19 cellular contexts compared by ENCODE assay signal in the genomic region with DNA sequence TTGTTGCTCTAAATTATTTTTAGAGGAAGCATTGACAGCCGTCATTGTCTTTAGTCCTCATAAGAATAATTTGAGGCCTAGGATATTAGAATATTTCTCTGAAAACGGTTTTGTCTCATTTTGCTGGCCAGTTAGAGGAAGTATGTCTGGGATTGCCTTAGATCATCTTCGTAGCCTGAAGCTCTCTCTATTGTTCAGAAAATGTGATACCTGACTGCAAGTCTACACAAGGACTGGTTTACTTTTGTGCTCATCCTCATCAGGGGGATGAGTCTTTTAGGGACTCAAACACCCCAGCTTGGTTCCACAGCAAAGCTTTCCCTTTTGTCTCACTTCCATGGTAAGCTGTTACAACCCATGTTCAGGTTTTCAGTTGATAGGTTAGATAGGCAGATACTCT.
DNase-seq lines count a peak whose midpoint lies in the region; ATAC-seq, FAIRE-seq and TF ChIP-seq lines count a peak whose summit lies in the region.
"Had no signal": no experiment of that assay in that cellular context is flagged by ENCODE, and none has a peak within 500 bp of the region (broad histone marks: within the 10 kb centered on the region; RNA-seq: fewer than 3 reads in every experiment).

No MANE protein-coding gene starts in this region.

- H3K27ac Mint-ChIP-seq in activated naive CD8-positive, alpha-beta T cell treated with anti-CD3 and anti-CD28 coated beads, Interleukin-2, amount 50 U/mL, for 24 hours = no peak overlapping the region
- H3K27ac Mint-ChIP-seq: CD8-positive, alpha-beta T cell had no signal

- no peak overlapping the region for H3K4me3 Mint-ChIP-seq in activated naive CD8-positive, alpha-beta T cell treated with anti-CD3 and anti-CD28 coated beads, Interleukin-2, amount 50 U/mL, for 24 hours
- H3K4me3 Mint-ChIP-seq: CD8-positive, alpha-beta T cell had no signal

- TF ChIP-seq POLR2A in breast epithelium (IDR thresholded peaks at IDR 0.05) (no peak), GM12878 (IDR thresholded peaks at IDR 0.05; ENCODE audit: low read depth, low read length) (no peak)

- H3K36me3 Mint-ChIP-seq in activated naive CD8-positive, alpha-beta T cell treated with anti-CD3 and anti-CD28 coated beads, Interleukin-2, amount 50 U/mL, for 24 hours (ENCODE audit: low read depth) = peaks cover 2% of the 10 kb centered on the region

- DNase-seq in mammary epithelial cell (peak; percentile 20), breast epithelium (ENCODE audit: low spot score in 2 of 2) (no peak), GM12878 (ENCODE audit: low read depth, low spot score) (no peak), epithelial cell of esophagus (ENCODE audit: low read depth) (peak; percentile 73), MM.1S (no peak), HT-29 (ENCODE audit: low spot score) (no peak), NCI-H524 treated with DMSO at 0.1 percent for 48 hours (lab: John Stamatoyannopoulos, UW) (no peak)
- DNase-seq in activated naive CD8-positive, alpha-beta T cell treated with anti-CD3 and anti-CD28 coated beads, Interleukin-2, amount 50 U/mL, for 24 hours = no peak
- DNase-seq: C1 segment of cervical spinal cord; CD8-positive, alpha-beta T cell; DND-41; NCI-H1048; NCI-H1417 treated with DMSO at 0.1 percent for 48 hours; NCI-H187; NCI-H2107; NCI-H446 treated with DMSO at 0.1 percent for 48 hours had no signal

- H3K79me2 ChIP-seq in mammary epithelial cell (ENCODE audit: insufficient read depth, low read length) = peaks cover 12% of the 10 kb centered on the region
- no peaks in the 10 kb centered on the region for H3K79me2 ChIP-seq in GM12878 (ENCODE audit: control insufficient read depth, insufficient read depth, low read length)
- H3K79me2 ChIP-seq in MM.1S (ENCODE audit: low read length) = no peaks in the 10 kb centered on the region

- H3K9me3 Mint-ChIP-seq in activated naive CD8-positive, alpha-beta T cell treated with anti-CD3 and anti-CD28 coated beads, Interleukin-2, amount 50 U/mL, for 24 hours = no peaks in the 10 kb centered on the region

- CTCF ChIA-PET in mammary epithelial cell (lab: Charles Lee; ENCODE audit: low non-redundant PET) (interaction anchor here (0.6 to 1.2 kb wide), 3 partner anchors 97 to 346 kb away, joined by 3 read pairs; no protein-coding TSS in a partner anchor), GM12878 (lab: Yijun Ruan, JAX) (interaction anchor here (0.9 to 5.0 kb wide), 15 partner anchors 14 to 346 kb away, joined by 3 to 34 read pairs (median 4); no protein-coding TSS in a partner anchor)

- no TSS peak for BruUV-seq in mammary epithelial cell (replicated peaks; lab: Mats Ljungman, UMichigan)
- BruUV-seq in GM12878 (replicated peaks; lab: Mats Ljungman, UMichigan) = no TSS peak

- 32% methylated on average over 3 of the region's 3 CpGs for WGBS in mammary epithelial cell (ENCODE audit: low coverage, missing lambda C conversion rate)
- 46% methylated on average over 3 of the region's 3 CpGs for WGBS in GM12878 (ENCODE audit: insufficient coverage, insufficient replicate concordance, low lambda C conversion rate, missing lambda C conversion rate)

- no peak for ATAC-seq in GM12878
- no peak for ATAC-seq in activated naive CD8-positive, alpha-beta T cell treated with anti-CD3 and anti-CD28 coated beads, Interleukin-2, amount 50 U/mL, for 24 hours
- ATAC-seq: CD8-positive, alpha-beta T cell; Panc1; SK-N-SH treated with all-trans-retinoic acid at 6 μM for 48 hours had no signal

- no peak overlapping the region for H3K4me3 ChIP-seq in mammary epithelial cell (replicated peaks in 1 of 3; ENCODE audit: insufficient read depth in 1 of 3, low read depth in 2 of 3, low read length in 3 of 3)
- no peak overlapping the region for H3K4me3 ChIP-seq in breast epithelium
- no peak overlapping the region for H3K4me3 ChIP-seq in GM12878
- no peak overlapping the region for H3K4me3 ChIP-seq in epithelial cell of esophagus (ENCODE audit: low read length)
- H3K4me3 ChIP-seq in MM.1S (ENCODE audit: low read length) = no peak overlapping the region

- no peak for FAIRE-seq in GM12878 (lab: Jason Lieb, UNC)
- FAIRE-seq: H54 had no signal

- H4K20me1 ChIP-seq in mammary epithelial cell (ENCODE audit: insufficient read depth, low read length) (no peaks in the 10 kb centered on the region), GM12878 (ENCODE audit: control insufficient read depth, insufficient read depth) (no peaks in the 10 kb centered on the region), MM.1S (ENCODE audit: insufficient read depth, low read length) (no peaks in the 10 kb centered on the region)

- H2AFZ ChIP-seq in mammary epithelial cell (ENCODE audit: low read depth, low read length) = no peak overlapping the region
- peak overlapping the region; percentile 10; the same call in 1 of the 2 replicates for H2AFZ ChIP-seq in GM12878 (ENCODE audit: control insufficient read depth, low read depth, low read length)
- H2AFZ ChIP-seq in MM.1S (ENCODE audit: low read length) = no peak overlapping the region

- dilution Hi-C loops in mammary epithelial cell (cut with HindIII; ENCODE audit: low sequenced_read_pairs) = no loop called here

- intact Hi-C loops in mammary epithelial cell (cut with micrococcal nuclease) = loop anchor here (2.0 kb wide), 1 partner anchor 346 kb away; no protein-coding TSS in a partner anchor
- intact Hi-C loops in breast epithelium (cut with DNase I; ENCODE audit: low total_unique reads) = no loop called here
- intact Hi-C loops in GM12878 (cut with micrococcal nuclease; ENCODE audit: unreplicated experiment) = loop anchor here (5.0 kb wide), 1 partner anchor 191 kb away; no protein-coding TSS in a partner anchor

- H3K4me1 ChIP-seq in mammary epithelial cell (ENCODE audit: insufficient read depth, low read length) (peaks cover 15% of the 10 kb centered on the region), breast epithelium (no peaks in the 10 kb centered on the region), GM12878 (ENCODE audit: control insufficient read depth, insufficient read depth, low read length) (no peaks in the 10 kb centered on the region), MM.1S (ENCODE audit: low read length) (no peaks in the 10 kb centered on the region)

- RAD21 ChIA-PET in GM12878 (lab: Charles Lee; ENCODE audit: unreplicated experiment) = interaction anchor here (1.2 to 3.5 kb wide), 4 partner anchors 183 to 264 kb away, joined by 3 to 35 read pairs (median 4); no protein-coding TSS in a partner anchor

- H3K27ac ChIP-seq in mammary epithelial cell (ENCODE audit: insufficient read depth, low read depth, low read length) (peak overlapping the region; percentile 25), breast epithelium (no peak overlapping the region), GM12878 (ENCODE audit: control insufficient read depth, insufficient read depth) (no peak overlapping the region), MM.1S (ENCODE audit: low read length) (no peak overlapping the region)

- TF ChIP-seq CTCF in mammary epithelial cell (conservative IDR thresholded peaks at IDR 0.05 in 1 of 2, IDR thresholded peaks at IDR 0.05 in 1 of 2; ENCODE audit: extremely low read depth in 1 of 2, insufficient read depth in 1 of 2, low read depth in 1 of 2, low read length in 2 of 2) (no peak), breast epithelium (IDR thresholded peaks at IDR 0.05) (no peak), GM12878 (IDR thresholded peaks at IDR 0.05 in 2 of 3, conservative IDR thresholded peaks at IDR 0.05 in 1 of 3; ENCODE audit: control insufficient read depth in 2 of 3, extremely low read depth in 1 of 3, insufficient read depth in 1 of 3, low read depth in 3 of 3, low read length in 3 of 3) (no peak), epithelial cell of esophagus (IDR thresholded peaks at IDR 0.05; ENCODE audit: insufficient read depth, low read depth, low read length, missing control alignments) (no peak), MM.1S (IDR thresholded peaks at IDR 0.05; ENCODE audit: low read length) (no peak)

- no peak overlapping the region for H3K9ac ChIP-seq in mammary epithelial cell (ENCODE audit: insufficient read depth, low read length)
- no peak overlapping the region for H3K9ac ChIP-seq in GM12878 (ENCODE audit: control insufficient read depth, insufficient read depth, low read length)
- no peak overlapping the region for H3K9ac ChIP-seq in MM.1S (ENCODE audit: low read length)

- no peaks in the 10 kb centered on the region for H3F3A ChIP-seq in MM.1S (ENCODE audit: insufficient read depth, low read length)

- in situ Hi-C loops in mammary epithelial cell (cut with MboI; ENCODE audit: low sequenced_read_pairs in 2 of 2) (loop anchor here in 1 of 2 donors (25.0 kb wide), 1 partner anchor 1134 kb away; no protein-coding TSS in a partner anchor), GM12878 (cut with MboI) (loop anchor here (5.0 kb wide), 1 partner anchor 261 kb away; no protein-coding TSS in a partner anchor)

- H3K27me3 ChIP-seq in mammary epithelial cell (ENCODE audit: insufficient read depth, low read length) (no peaks in the 10 kb centered on the region), breast epithelium (no peaks in the 10 kb centered on the region), GM12878 (replicated peaks in 1 of 2; ENCODE audit: control insufficient read depth in 2 of 2, insufficient read depth in 2 of 2, low read length in 1 of 2) (no peaks in the 10 kb centered on the region), MM.1S (replicated peaks; ENCODE audit: insufficient read depth, low read length) (no peaks in the 10 kb centered on the region)

- TF ChIP-seq RAD21 in GM12878 (IDR thresholded peaks at IDR 0.05; ENCODE audit: insufficient read depth, low read depth, low read length) = no peak

- H3K4me1 Mint-ChIP-seq in activated naive CD8-positive, alpha-beta T cell treated with anti-CD3 and anti-CD28 coated beads, Interleukin-2, amount 50 U/mL, for 24 hours = peaks cover 17% of the 10 kb centered on the region

- H3K9me2 ChIP-seq in MM.1S (replicated peaks; ENCODE audit: insufficient read depth, low read length) = no peaks in the 10 kb centered on the region

- H3K36me3 ChIP-seq in mammary epithelial cell (ENCODE audit: insufficient read depth, low read length) (no peaks in the 10 kb centered on the region), breast epithelium (no peaks in the 10 kb centered on the region), GM12878 (ENCODE audit: control insufficient read depth in 2 of 2, insufficient read depth in 2 of 2, low read length in 1 of 2) (peaks cover 0 to 3% of the 10 kb centered on the region in 2 experiments; a peak in 1 of 4 replicates), MM.1S (replicated peaks; ENCODE audit: insufficient read depth, low read length) (no peaks in the 10 kb centered on the region)

- TF ChIP-seq EP300 in GM12878 (IDR thresholded peaks at IDR 0.05; ENCODE audit: borderline replicate concordance in 1 of 2, control insufficient read depth in 1 of 2, low read depth in 2 of 2, low read length in 2 of 2) = no peak

- SMC1A ChIA-PET in GM12878 (lab: Charles Lee; ENCODE audit: uncharacterized antibody, unreplicated experiment) = interaction anchor here (0.6 to 2.9 kb wide), 7 partner anchors 11 to 454 kb away, joined by 3 to 21 read pairs (median 4); no protein-coding TSS in a partner anchor

- H3K4me2 ChIP-seq in mammary epithelial cell (ENCODE audit: insufficient read depth, low read depth, low read length) (peak overlapping the region; percentile 50), GM12878 (ENCODE audit: control insufficient read depth, insufficient read depth) (no peak overlapping the region), MM.1S (ENCODE audit: low read depth, low read length) (no peak overlapping the region)

- H3K27me3 Mint-ChIP-seq in activated naive CD8-positive, alpha-beta T cell treated with anti-CD3 and anti-CD28 coated beads, Interleukin-2, amount 50 U/mL, for 24 hours = no peaks in the 10 kb centered on the region

- no peaks in the 10 kb centered on the region for H3K9me3 ChIP-seq in mammary epithelial cell (replicated peaks; ENCODE audit: insufficient read depth, low read length)
- H3K9me3 ChIP-seq in breast epithelium = peaks cover 0 to 9% of the 10 kb centered on the region in 2 donors
- H3K9me3 ChIP-seq in GM12878 (replicated peaks; ENCODE audit: control insufficient read depth, insufficient read depth, low read length) = no peaks in the 10 kb centered on the region
- H3K9me3 ChIP-seq in MM.1S (replicated peaks; ENCODE audit: insufficient read depth, low read length) = no peaks in the 10 kb centered on the region

- POLR2A ChIA-PET in GM12878 (lab: Charles Lee) = no interaction called here

Comparison
In these comparisons a context has a peak if more than half of its experiments do, and no peak if none do; other contexts are left out.
1. DNase-seq: peak in mammary epithelial cell (single experiment) and epithelial cell of esophagus (single experiment); none in breast epithelium (0 of 2), GM12878 (single experiment), MM.1S (single experiment), HT-29 (single experiment), NCI-H524 treated with DMSO at 0.1 percent for 48 hours (single experiment) and activated naive CD8-positive, alpha-beta T cell treated with anti-CD3 and anti-CD28 coated beads, Interleukin-2, amount 50 U/mL, for 24 hours (single experiment).